13 cellular contexts compared by ENCODE assay signal in genomic region chr5:61139094-61139873, GRCh38. TPM values are rescaled to one million over a fixed set of nuclear protein-coding genes. Genes with fewer than 3 reads are reported as not detected.
DNase-seq lines count a peak whose midpoint lies in the region; ATAC-seq, FAIRE-seq and TF ChIP-seq lines count a peak whose summit lies in the region.
"Had no signal": no experiment of that assay in that cellular context is flagged by ENCODE, and none has a peak within 500 bp of the region (broad histone marks: within the 10 kb centered on the region; RNA-seq: fewer than 3 reads in every experiment).

No MANE protein-coding gene starts in this region.

- H3K9me3 ChIP-seq in GM12878 (replicated peaks; ENCODE audit: control insufficient read depth, insufficient read depth, low read length) = no peaks in the 10 kb centered on the region

- RAD21 ChIA-PET in GM12878 (lab: Charles Lee; ENCODE audit: unreplicated experiment) = no interaction called here

- WGBS in GM12878 (ENCODE audit: insufficient coverage, insufficient replicate concordance, low lambda C conversion rate, missing lambda C conversion rate) = 71% methylated on average over 5 of the region's 5 CpGs

- no peaks in the 10 kb centered on the region for H3K27me3 ChIP-seq in GM12878 (replicated peaks in 1 of 2; ENCODE audit: control insufficient read depth in 2 of 2, insufficient read depth in 2 of 2, low read length in 1 of 2)

- SMC1A ChIA-PET in GM12878 (lab: Charles Lee; ENCODE audit: uncharacterized antibody, unreplicated experiment) = interaction anchor here (0.6 to 2.2 kb wide), 4 partner anchors 20 to 531 kb away, joined by 3 to 11 read pairs (median 4); no protein-coding TSS in a partner anchor

- POLR2A ChIA-PET in GM12878 (lab: Charles Lee) = no interaction called here

- no TSS peak for BruUV-seq in GM12878 (replicated peaks; lab: Mats Ljungman, UMichigan)

- H3K9me3 Mint-ChIP-seq in nephron = no peaks in the 10 kb centered on the region
- H3K9me3 Mint-ChIP-seq: T-cell had no signal

- peak; percentile 20 for TF ChIP-seq CTCF in GM12865 (IDR thresholded peaks at IDR 0.05; ENCODE audit: insufficient read depth, low read depth, low read length, missing control alignments)
- peak; percentile 17 to 32 (median 26); a peak in 4 of 6 replicates for TF ChIP-seq CTCF in GM12878 (IDR thresholded peaks at IDR 0.05 in 2 of 3, conservative IDR thresholded peaks at IDR 0.05 in 1 of 3; ENCODE audit: control insufficient read depth in 2 of 3, extremely low read depth in 1 of 3, insufficient read depth in 1 of 3, low read depth in 3 of 3, low read length in 3 of 3)
- peak in 1 of 3 experiments; percentile 9 for TF ChIP-seq CTCF in nephron (IDR thresholded peaks at IDR 0.05; ENCODE audit: unreplicated experiment in 3 of 3)

- no peak for TF ChIP-seq POLR2A in GM12878 (IDR thresholded peaks at IDR 0.05; ENCODE audit: low read depth, low read length)

- TF ChIP-seq EP300 in Ishikawa (IDR thresholded peaks at IDR 0.05; ENCODE audit: borderline replicate concordance) (no peak), GM12878 (IDR thresholded peaks at IDR 0.05; ENCODE audit: borderline replicate concordance in 1 of 2, control insufficient read depth in 1 of 2, low read depth in 2 of 2, low read length in 2 of 2) (no peak)

- in situ Hi-C loops in GM12878 (cut with MboI) = no loop called here

- CTCF ChIA-PET in GM12878 (lab: Yijun Ruan, JAX) = interaction anchor here (0.8 to 2.9 kb wide), 4 partner anchors 8 to 181 kb away, joined by 3 to 9 read pairs (median 4); no protein-coding TSS in a partner anchor

- intact Hi-C loops in GM12878 (cut with micrococcal nuclease; ENCODE audit: unreplicated experiment) (no loop called here), left cardiac atrium (cut with DNase I) (no loop called here)

- no peaks in the 10 kb centered on the region for H3K79me2 ChIP-seq in GM12878 (ENCODE audit: control insufficient read depth, insufficient read depth, low read length)

- H3K36me3 Mint-ChIP-seq in nephron (ENCODE audit: low read depth) = no peaks in the 10 kb centered on the region

- no peak for DNase-seq in GM12865 (ENCODE audit: low read depth)
- no peak for DNase-seq in GM12878 (ENCODE audit: low read depth, low spot score)
- no peak for DNase-seq in NCI-H146 treated with DMSO at 0.1 percent for 48 hours (lab: John Stamatoyannopoulos, UW; ENCODE audit: unreplicated experiment)
- DNase-seq in left cardiac atrium = no peak
- DNase-seq in activated CD4-positive, alpha-beta T cell treated with anti-CD3 and anti-CD28 coated beads for 48 hours = no peak
- DNase-seq: activated T-cell treated with anti-CD3 and anti-CD28 coated beads, Interleukin-2, amount 50 U/mL, for 1 hour; NCI-H2171; stimulated activated CD4-positive, alpha-beta T cell treated with anti-CD3 and anti-CD28 coated beads, Interleukin-4, amount 100 ng/mL, for 24 hours; T-cell had no signal

- H3K27me3 Mint-ChIP-seq in nephron (ENCODE audit: low read depth) = no peaks in the 10 kb centered on the region
- H3K27me3 Mint-ChIP-seq: T-cell had no signal

- TF ChIP-seq RAD21 in Ishikawa (IDR thresholded peaks at IDR 0.05; ENCODE audit: low read depth) = peak; percentile 58
- peak; percentile 44 for TF ChIP-seq RAD21 in GM12878 (IDR thresholded peaks at IDR 0.05; ENCODE audit: insufficient read depth, low read depth, low read length)

- H3K4me1 ChIP-seq in GM12878 (ENCODE audit: control insufficient read depth, insufficient read depth, low read length) = no peaks in the 10 kb centered on the region

- H3K9ac ChIP-seq in GM12878 (ENCODE audit: control insufficient read depth, insufficient read depth, low read length) = no peak overlapping the region

- H4K20me1 ChIP-seq in GM12878 (ENCODE audit: control insufficient read depth, insufficient read depth) = no peaks in the 10 kb centered on the region

- H2AFZ ChIP-seq in GM12878 (ENCODE audit: control insufficient read depth, low read depth, low read length) = no peak overlapping the region

- no peak for FAIRE-seq in GM12878 (lab: Jason Lieb, UNC)

- H3K36me3 ChIP-seq in GM12878 (ENCODE audit: control insufficient read depth in 2 of 2, insufficient read depth in 2 of 2, low read length in 1 of 2) = no peaks in the 10 kb centered on the region; a peak in 1 of 4 replicates

- no peak overlapping the region for H3K4me3 Mint-ChIP-seq in nephron
- H3K4me3 Mint-ChIP-seq: T-cell had no signal

- ATAC-seq in GM12878 (peak; percentile 83), left cardiac atrium (no peak), GM19023 (IDR thresholded peaks at IDR 0.05; ENCODE audit: unreplicated experiment) (no peak)
- ATAC-seq: T-cell had no signal

- no peak overlapping the region for H3K4me2 ChIP-seq in GM12878 (ENCODE audit: control insufficient read depth, insufficient read depth)

- H3K4me3 ChIP-seq in GM12865 (ENCODE audit: low read depth, low read length) = no peak overlapping the region
- H3K4me3 ChIP-seq in GM12878 = no peak overlapping the region
- H3K4me3 ChIP-seq: coronary artery had no signal

- peak overlapping the region; percentile 37 to 85 (median 66) for H3K27ac Mint-ChIP-seq in nephron
- H3K27ac Mint-ChIP-seq: T-cell had no signal

- peaks cover 13% of the 10 kb centered on the region for H3K4me1 Mint-ChIP-seq in nephron
- H3K4me1 Mint-ChIP-seq: T-cell had no signal

- H3K27ac ChIP-seq in GM12878 (ENCODE audit: control insufficient read depth, insufficient read depth) = no peak overlapping the region
- H3K27ac ChIP-seq: coronary artery had no signal

TF ChIP-seq in Ishikawa, 13 proteins besides CTCF, POLR2A, EP300 and RAD21:
- TF ChIP-seq NFIC (IDR thresholded peaks at IDR 0.05) = no peak
- TF ChIP-seq FOXM1 (IDR thresholded peaks at IDR 0.05; ENCODE audit: borderline replicate concordance, low read depth) = no peak
- TF ChIP-seq CREB1 (IDR thresholded peaks at IDR 0.05; ENCODE audit: low read depth) = no peak
- no peak for TF ChIP-seq YY1 (IDR thresholded peaks at IDR 0.05; ENCODE audit: low read depth)
TF ChIP-seq in Ishikawa: peak in this region for 0.

TF ChIP-seq in GM12878, 131 proteins besides CTCF, POLR2A, EP300 and RAD21:
- TF ChIP-seq HDAC2 (IDR thresholded peaks at IDR 0.05) = no peak
- TF ChIP-seq, protein P1, sequence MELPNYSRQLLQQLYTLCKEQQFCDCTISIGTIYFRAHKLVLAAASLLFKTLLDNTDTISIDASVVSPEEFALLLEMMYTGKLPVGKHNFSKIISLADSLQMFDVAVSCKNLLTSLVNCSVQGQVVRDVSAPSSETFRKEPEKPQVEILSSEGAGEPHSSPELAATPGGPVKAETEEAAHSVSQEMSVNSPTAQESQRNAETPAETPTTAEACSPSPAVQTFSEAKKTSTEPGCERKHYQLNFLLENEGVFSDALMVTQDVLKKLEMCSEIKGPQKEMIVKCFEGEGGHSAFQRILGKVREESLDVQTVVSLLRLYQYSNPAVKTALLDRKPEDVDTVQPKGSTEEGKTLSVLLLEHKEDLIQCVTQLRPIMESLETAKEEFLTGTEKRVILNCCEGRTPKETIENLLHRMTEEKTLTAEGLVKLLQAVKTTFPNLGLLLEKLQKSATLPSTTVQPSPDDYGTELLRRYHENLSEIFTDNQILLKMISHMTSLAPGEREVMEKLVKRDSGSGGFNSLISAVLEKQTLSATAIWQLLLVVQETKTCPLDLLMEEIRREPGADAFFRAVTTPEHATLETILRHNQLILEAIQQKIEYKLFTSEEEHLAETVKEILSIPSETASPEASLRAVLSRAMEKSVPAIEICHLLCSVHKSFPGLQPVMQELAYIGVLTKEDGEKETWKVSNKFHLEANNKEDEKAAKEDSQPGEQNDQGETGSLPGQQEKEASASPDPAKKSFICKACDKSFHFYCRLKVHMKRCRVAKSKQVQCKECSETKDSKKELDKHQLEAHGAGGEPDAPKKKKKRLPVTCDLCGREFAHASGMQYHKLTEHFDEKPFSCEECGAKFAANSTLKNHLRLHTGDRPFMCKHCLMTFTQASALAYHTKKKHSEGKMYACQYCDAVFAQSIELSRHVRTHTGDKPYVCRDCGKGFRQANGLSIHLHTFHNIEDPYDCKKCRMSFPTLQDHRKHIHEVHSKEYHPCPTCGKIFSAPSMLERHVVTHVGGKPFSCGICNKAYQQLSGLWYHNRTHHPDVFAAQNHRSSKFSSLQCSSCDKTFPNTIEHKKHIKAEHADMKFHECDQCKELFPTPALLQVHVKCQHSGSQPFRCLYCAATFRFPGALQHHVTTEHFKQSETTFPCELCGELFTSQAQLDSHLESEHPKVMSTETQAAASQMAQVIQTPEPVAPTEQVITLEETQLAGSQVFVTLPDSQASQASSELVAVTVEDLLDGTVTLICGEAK (IDR thresholded peaks at IDR 0.05; ENCODE audit: borderline replicate concordance) = no peak
- no peak for TF ChIP-seq JUNB (IDR thresholded peaks at IDR 0.05)
- TF ChIP-seq ZBED1 (IDR thresholded peaks at IDR 0.05; ENCODE audit: borderline replicate concordance) = no peak
- peak; percentile 28; the same call in 1 of the 2 replicates for TF ChIP-seq SMC3 (IDR thresholded peaks at IDR 0.05; ENCODE audit: borderline replicate concordance, low read length)

RNA-seq across cellular contexts. Expression of gene SMIM15, which starts 23.0 kb away (rescaled TPM):
- total RNA-seq in GM12878 (2013; cell fraction: nucleolus; rRNA removed) = 14.9 and 18.4 TPM in 2 replicates
- total RNA-seq in GM12878 (2014; rRNA removed) (54.4 and 59.3 TPM in 2 replicates), GM12878 (2014; rRNA removed; fragmentation: Illumina TruSeq; extraction: Trizol) (45.1 and 46.1 TPM in 2 replicates), GM12878 (2021) (60.9 and 64.3 TPM in 2 replicates), left cardiac atrium (10 to 100 TPM; 26.0 to 32.2 TPM)
- 14.3 TPM for polyA plus RNA-seq in GM12878 (2011; ENCODE audit: low read depth)
- polyA plus RNA-seq in GM12878 (2011; rRNA removed) (47.1 and 59.3 TPM in 2 replicates), GM12878 (2014; fragmentation: Illumina TruSeq; extraction: Trizol) (83.3 and 106 TPM in 2 replicates), GM12878 (2014; fragmentation: Nextera tagmentation; extraction: Ambion mirVana) (10 to 100 TPM; 13.8 to 18.7 TPM), GM12878 (2014; rRNA removed) (49.4 and 53.5 TPM in 2 replicates), GM12878 (2016; fragmentation: Nextera tagmentation; extraction: Ambion mirVana) (10 to 100 TPM; 73.7 to 74.7 TPM)
- polyA plus RNA-seq in GM12878 (2011; cell fraction: cytosol; rRNA removed) = 27.8 and 39.3 TPM in 2 replicates
- 16.6 and 20.9 TPM in 2 replicates for polyA plus RNA-seq in GM12878 (2011; cell fraction: nucleus; rRNA removed)
- polyA plus RNA-seq in GM12878 (2012) = 32.6 and 39.2 TPM in 2 replicates
- polyA minus RNA-seq in GM12878 (2011; rRNA and poly(A)+ RNA removed) = 37.6 and 46.2 TPM in 2 replicates
- 16.3 and 19.0 TPM in 2 replicates for polyA minus RNA-seq in GM12878 (2011; cell fraction: cytosol; rRNA and poly(A)+ RNA removed)
- polyA minus RNA-seq in GM12878 (2011; cell fraction: nucleus; rRNA and poly(A)+ RNA removed) = 8.1 and 10.7 TPM in 2 replicates
